In genomic region chr4:110041742-110042141, GRCh38 we compare ENCODE assay signal across 17 cellular contexts.
"Had no signal": no experiment of that assay in that cellular context is flagged by ENCODE, and none has a peak within 500 bp of the region (broad histone marks: within the 10 kb centered on the region; RNA-seq: fewer than 3 reads in every experiment).

No MANE protein-coding gene starts in this region.

- ATAC-seq: esophagus mucosa; heart right ventricle; naive thymus-derived CD8-positive, alpha-beta T cell; stimulated activated naive CD8-positive, alpha-beta T cell treated with anti-CD3 and anti-CD28 coated beads, Interleukin-15, Interleukin-2, amounts not matched to agents 100 U/mL and 50 U/mL, for 24 hours had no signal

- DNase-seq: activated CD4-positive, alpha-beta T cell treated with anti-CD3 and anti-CD28 coated beads, Interleukin-2, amount 50 U/mL, for 48 hours; activated T-cell treated with anti-CD3 and anti-CD28 coated beads for 4 hours; effector CD4-positive, alpha-beta T cell; heart right ventricle; immature natural killer cell; mesenchymal stem cell; naive thymus-derived CD8-positive, alpha-beta T cell; nucleus accumbens; stimulated activated CD4-positive, alpha-beta T cell treated with anti-CD3 and anti-CD28 coated beads, Interleukin-12 subunit alpha, Interleukin-12 subunit beta, amount 100 ng/mL, for 4 hours; stimulated activated CD4-positive, alpha-beta T cell treated with anti-CD3 and anti-CD28 coated beads, Interleukin-1b, Interleukin-23, amount 100 ng/mL, for 48 hours; stimulated activated CD8-positive, alpha-beta memory T cell treated with anti-CD3 and anti-CD28 coated beads, Interleukin-4, amount 100 ng/mL, for 48 hours; stimulated activated naive CD8-positive, alpha-beta T cell treated with anti-CD3 and anti-CD28 coated beads, Interleukin-15, Interleukin-2, amounts not matched to agents 100 U/mL and 50 U/mL, for 24 hours; substantia nigra; T-helper 2 cell; tibial artery; WERI-Rb-1 had no signal

- H3K27me3 ChIP-seq: tibial artery had no signal

- H3K9me3 ChIP-seq: heart right ventricle, tibial artery had no signal

- H3K4me1 ChIP-seq: heart right ventricle had no signal

- H3K4me3 ChIP-seq: heart right ventricle, tibial artery had no signal

- H3K27ac ChIP-seq: heart right ventricle, tibial artery, WERI-Rb-1 had no signal

- H3K36me3 ChIP-seq: heart right ventricle, tibial artery, WERI-Rb-1 had no signal
